In genomic region chr13:30451476-30451875, GRCh38 we compare ENCODE assay signal across 9 cellular contexts. TPM values are rescaled to one million over a fixed set of nuclear protein-coding genes. Genes with fewer than 3 reads are reported as not detected.
"Had no signal": no experiment of that assay in that cellular context is flagged by ENCODE, and none has a peak within 500 bp of the region (broad histone marks: within the 10 kb centered on the region; RNA-seq: fewer than 3 reads in every experiment).

No MANE protein-coding gene starts in this region.

RNA-seq across cellular contexts. Expression of gene UBE2L5, which starts 29.2 kb away (rescaled TPM):
- total RNA-seq: stomach, temporal lobe, thyroid gland, tibial nerve, transverse colon, upper lobe of left lung, upper lobe of right lung, ureter, vagina had no signal
- polyA plus RNA-seq: stomach had no signal
